Comparison of ENCODE assay signal across 8 cellular contexts in genomic region chr9:126500600-126501382, GRCh38.
DNase-seq lines count a peak whose midpoint lies in the region; ATAC-seq and TF ChIP-seq lines count a peak whose summit lies in the region.

No MANE protein-coding gene starts in this region.

- CTCF ChIA-PET in CD8-positive, alpha-beta T cell (lab: Charles Lee): interaction anchor here (0.7 to 8.5 kb wide), 23 partner anchors 8 to 199 kb away, joined by 3 to 187 read pairs (median 5); no protein-coding TSS in a partner anchor

- H3K9me3 ChIP-seq in CD8-positive, alpha-beta T cell (ENCODE audit: low read length): no peaks in the 10 kb centered on the region

- H3K27me3 Mint-ChIP-seq in CD8-positive, alpha-beta T cell (ENCODE audit: low read depth): peaks cover 2% of the 10 kb centered on the region
- H3K27me3 Mint-ChIP-seq in activated T-helper 1 cell treated with anti-CD3 and anti-CD28 coated beads, Interleukin-12 subunit alpha, Interleukin-12 subunit beta, Interleukin-2, Interleukin-4 antibody, amounts not matched to agents 30 ng/mL and 10 ng/mL and 1 ng/mL, durations not matched to agents 14 hours and 24 hours and 36 hours (ENCODE audit: insufficient read depth): peaks cover 18% of the 10 kb centered on the region
- peaks cover 0 to 10% of the 10 kb centered on the region in 2 donors for H3K27me3 Mint-ChIP-seq in natural killer cell treated with Interleukin-12 subunit alpha and Interleukin-12 subunit beta and Interleukin-15 and Interleukin-18, amount 100 ng/mL, for 72 hours
- H3K27me3 Mint-ChIP-seq in stimulated activated naive CD8-positive, alpha-beta T cell treated with anti-CD3 and anti-CD28 coated beads, Interleukin-15, amount 100 ng/mL, for 72 hours: peaks cover 21% of the 10 kb centered on the region

- H3K27ac ChIP-seq in CD8-positive, alpha-beta T cell (ENCODE audit: low read depth, low read length): no peak overlapping the region

- no peaks in the 10 kb centered on the region for H3K9me3 Mint-ChIP-seq in CD8-positive, alpha-beta T cell
- no peaks in the 10 kb centered on the region for H3K9me3 Mint-ChIP-seq in activated T-helper 1 cell treated with anti-CD3 and anti-CD28 coated beads, Interleukin-12 subunit alpha, Interleukin-12 subunit beta, Interleukin-2, Interleukin-4 antibody, amounts not matched to agents 30 ng/mL and 10 ng/mL and 1 ng/mL, durations not matched to agents 14 hours and 24 hours and 36 hours
- no peaks in the 10 kb centered on the region for H3K9me3 Mint-ChIP-seq in natural killer cell treated with Interleukin-12 subunit alpha and Interleukin-12 subunit beta and Interleukin-15 and Interleukin-18, amount 100 ng/mL, for 72 hours
- H3K9me3 Mint-ChIP-seq in stimulated activated naive CD8-positive, alpha-beta T cell treated with anti-CD3 and anti-CD28 coated beads, Interleukin-15, amount 100 ng/mL, for 72 hours: no peaks in the 10 kb centered on the region

- DNase-seq in CD8-positive, alpha-beta T cell: peak; percentile 42 to 81 (median 61)
- DNase-seq in HPDE6-E6E7 (ENCODE audit: extremely low spot score): peak; percentile 67
- DNase-seq in OCI-M1 (lab: John Stamatoyannopoulos, UW): peak; percentile 74
- DNase-seq in activated T-helper 1 cell treated with anti-CD3 and anti-CD28 coated beads, Interleukin-12 subunit alpha, Interleukin-12 subunit beta, Interleukin-2, Interleukin-4 antibody, amounts not matched to agents 30 ng/mL and 10 ng/mL and 1 ng/mL, durations not matched to agents 14 hours and 24 hours and 36 hours (ENCODE audit: low spot score): peak; percentile 41
- peak; percentile 61 for DNase-seq in fibroblast of mammary gland (ENCODE audit: low read depth)
- DNase-seq in natural killer cell treated with Interleukin-12 subunit alpha and Interleukin-12 subunit beta and Interleukin-15 and Interleukin-18, amount 100 ng/mL, for 72 hours (ENCODE audit: low spot score): peak; percentile 76
- DNase-seq in stimulated activated naive CD8-positive, alpha-beta T cell treated with anti-CD3 and anti-CD28 coated beads, Interleukin-15, amount 100 ng/mL, for 72 hours: peak; percentile 65

- intact Hi-C loops in CD8-positive, alpha-beta T cell (cut with DNase I, micrococcal nuclease): loop anchor here (1.0 kb wide), 1 partner anchor 58 kb away; no protein-coding TSS in a partner anchor
- intact Hi-C loops in activated T-helper 1 cell treated with anti-CD3 and anti-CD28 coated beads, Interleukin-12 subunit alpha, Interleukin-12 subunit beta, Interleukin-2, Interleukin-4 antibody, amounts not matched to agents 30 ng/mL and 10 ng/mL and 1 ng/mL, durations not matched to agents 14 hours and 24 hours and 36 hours (cut with micrococcal nuclease): loop anchor here (1.0 kb wide), 1 partner anchor 17 kb away; no protein-coding TSS in a partner anchor

- ATAC-seq in CD8-positive, alpha-beta T cell: peak; percentile 67
- ATAC-seq in natural killer cell treated with Interleukin-12 subunit alpha and Interleukin-12 subunit beta and Interleukin-15 and Interleukin-18, amount 100 ng/mL, for 72 hours: peak; percentile 62 to 71
- peak; percentile 41 for ATAC-seq in stimulated activated naive CD8-positive, alpha-beta T cell treated with anti-CD3 and anti-CD28 coated beads, Interleukin-15, amount 100 ng/mL, for 72 hours
- ATAC-seq in HG02973 (IDR thresholded peaks at IDR 0.05; ENCODE audit: unreplicated experiment): no peak

- H3K36me3 Mint-ChIP-seq in CD8-positive, alpha-beta T cell: peaks cover 6% of the 10 kb centered on the region
- H3K36me3 Mint-ChIP-seq in activated T-helper 1 cell treated with anti-CD3 and anti-CD28 coated beads, Interleukin-12 subunit alpha, Interleukin-12 subunit beta, Interleukin-2, Interleukin-4 antibody, amounts not matched to agents 30 ng/mL and 10 ng/mL and 1 ng/mL, durations not matched to agents 14 hours and 24 hours and 36 hours (ENCODE audit: low read depth): no peaks in the 10 kb centered on the region
- no peaks in the 10 kb centered on the region for H3K36me3 Mint-ChIP-seq in natural killer cell treated with Interleukin-12 subunit alpha and Interleukin-12 subunit beta and Interleukin-15 and Interleukin-18, amount 100 ng/mL, for 72 hours

- peaks cover 20% of the 10 kb centered on the region for H3K4me1 Mint-ChIP-seq in CD8-positive, alpha-beta T cell (ENCODE audit: low read depth)
- no peaks in the 10 kb centered on the region for H3K4me1 Mint-ChIP-seq in activated T-helper 1 cell treated with anti-CD3 and anti-CD28 coated beads, Interleukin-12 subunit alpha, Interleukin-12 subunit beta, Interleukin-2, Interleukin-4 antibody, amounts not matched to agents 30 ng/mL and 10 ng/mL and 1 ng/mL, durations not matched to agents 14 hours and 24 hours and 36 hours (ENCODE audit: low read depth)
- peaks cover 6 to 11% of the 10 kb centered on the region in 2 donors for H3K4me1 Mint-ChIP-seq in natural killer cell treated with Interleukin-12 subunit alpha and Interleukin-12 subunit beta and Interleukin-15 and Interleukin-18, amount 100 ng/mL, for 72 hours (ENCODE audit: low read depth in 2 of 2)
- peaks cover 32% of the 10 kb centered on the region for H3K4me1 Mint-ChIP-seq in stimulated activated naive CD8-positive, alpha-beta T cell treated with anti-CD3 and anti-CD28 coated beads, Interleukin-15, amount 100 ng/mL, for 72 hours

- H3K27ac Mint-ChIP-seq in CD8-positive, alpha-beta T cell: no peak overlapping the region
- H3K27ac Mint-ChIP-seq in activated T-helper 1 cell treated with anti-CD3 and anti-CD28 coated beads, Interleukin-12 subunit alpha, Interleukin-12 subunit beta, Interleukin-2, Interleukin-4 antibody, amounts not matched to agents 30 ng/mL and 10 ng/mL and 1 ng/mL, durations not matched to agents 14 hours and 24 hours and 36 hours: no peak overlapping the region
- H3K27ac Mint-ChIP-seq in natural killer cell treated with Interleukin-12 subunit alpha and Interleukin-12 subunit beta and Interleukin-15 and Interleukin-18, amount 100 ng/mL, for 72 hours: no peak overlapping the region
- peak overlapping the region in 1 of 2 donors; percentile 84 for H3K27ac Mint-ChIP-seq in stimulated activated naive CD8-positive, alpha-beta T cell treated with anti-CD3 and anti-CD28 coated beads, Interleukin-15, amount 100 ng/mL, for 72 hours

- POLR2A ChIA-PET in CD8-positive, alpha-beta T cell (lab: Charles Lee): interaction anchor here (0.6 kb wide), 1 partner anchor 11 kb away, joined by 3 read pairs; no protein-coding TSS in a partner anchor

- peak; percentile 94 for TF ChIP-seq CTCF in CD8-positive, alpha-beta T cell (IDR thresholded peaks at IDR 0.05)
- peak; percentile 87 for TF ChIP-seq CTCF in fibroblast of mammary gland (conservative IDR thresholded peaks at IDR 0.05; ENCODE audit: control insufficient read depth, insufficient read depth, low read depth, low read length)

- no peaks in the 10 kb centered on the region for H3K36me3 ChIP-seq in CD8-positive, alpha-beta T cell (ENCODE audit: insufficient read depth, low read length)

- H3K27me3 ChIP-seq in CD8-positive, alpha-beta T cell (ENCODE audit: insufficient read depth, low read length): no peaks in the 10 kb centered on the region

- peak overlapping the region; percentile 55 for H3K4me3 Mint-ChIP-seq in CD8-positive, alpha-beta T cell
- no peak overlapping the region for H3K4me3 Mint-ChIP-seq in activated T-helper 1 cell treated with anti-CD3 and anti-CD28 coated beads, Interleukin-12 subunit alpha, Interleukin-12 subunit beta, Interleukin-2, Interleukin-4 antibody, amounts not matched to agents 30 ng/mL and 10 ng/mL and 1 ng/mL, durations not matched to agents 14 hours and 24 hours and 36 hours
- no peak overlapping the region for H3K4me3 Mint-ChIP-seq in natural killer cell treated with Interleukin-12 subunit alpha and Interleukin-12 subunit beta and Interleukin-15 and Interleukin-18, amount 100 ng/mL, for 72 hours
- H3K4me3 Mint-ChIP-seq in stimulated activated naive CD8-positive, alpha-beta T cell treated with anti-CD3 and anti-CD28 coated beads, Interleukin-15, amount 100 ng/mL, for 72 hours: peak overlapping the region in 1 of 2 donors; percentile 19

- H3K4me3 ChIP-seq in CD8-positive, alpha-beta T cell (ENCODE audit: low read depth, low read length): no peak overlapping the region
- no peak overlapping the region for H3K4me3 ChIP-seq in fibroblast of mammary gland (ENCODE audit: control insufficient read depth, low read depth, low read length)

- peaks cover 13% of the 10 kb centered on the region for H3K4me1 ChIP-seq in CD8-positive, alpha-beta T cell (ENCODE audit: insufficient read depth, low read length)
